Comparison of ENCODE assay signal across 8 cellular contexts in genomic region chr16:4944333-4945281, GRCh38. TPM values are rescaled to one million over a fixed set of nuclear protein-coding genes. Genes with fewer than 3 reads are reported as not detected.
DNase-seq lines count a peak whose midpoint lies in the region; ATAC-seq, FAIRE-seq and TF ChIP-seq lines count a peak whose summit lies in the region.

No MANE protein-coding gene starts in this region.

- no peaks in the 10 kb centered on the region for H3K79me2 ChIP-seq in K562 (ENCODE audit: control insufficient read depth, insufficient read depth, low read length)

- no peaks in the 10 kb centered on the region for H3K9me3 ChIP-seq in K562 (replicated peaks; ENCODE audit: control insufficient read depth, insufficient read depth, low read depth, low read length)

- no peak for TF ChIP-seq POLR2A in K562 (conservative IDR thresholded peaks at IDR 0.05)

- H3K27me3 ChIP-seq in K562 (ENCODE audit: control insufficient read depth in 2 of 2, insufficient read depth in 2 of 2, low read length in 2 of 2): peaks cover 2 to 44% of the 10 kb centered on the region in 2 experiments; a peak in 3 of 5 replicates

- POLR2A ChIA-PET in K562 (lab: Yijun Ruan, JAX): interaction anchor here (0.6 kb wide), 1 partner anchor 158 kb away, joined by 3 read pairs; no protein-coding TSS in a partner anchor

- intact Hi-C loops in K562 (cut with micrococcal nuclease): no loop called here

- WGBS in K562 (ENCODE audit: insufficient coverage, low coverage, missing lambda C conversion rate): 17% methylated on average over 20 of the region's 20 CpGs

- H3K9me1 ChIP-seq in K562 (ENCODE audit: control insufficient read depth, insufficient read depth, low read length): no peaks in the 10 kb centered on the region

- H3K9ac ChIP-seq in K562 (ENCODE audit: insufficient read depth in 1 of 2, low read depth in 2 of 2, low read length in 2 of 2): no peak overlapping the region

- H3K36me3 ChIP-seq in K562 (ENCODE audit: control insufficient read depth, insufficient read depth, low read length): no peaks in the 10 kb centered on the region

- no peak for TF ChIP-seq EP300 in K562 (IDR thresholded peaks at IDR 0.05; ENCODE audit: low read length)

- H3K27ac Mint-ChIP-seq in stimulated activated naive CD8-positive, alpha-beta T cell treated with anti-CD3 and anti-CD28 coated beads, Interleukin-15, amount 100 ng/mL, for 72 hours: no peak overlapping the region
- no peak overlapping the region for H3K27ac Mint-ChIP-seq in immature natural killer cell

- no peak overlapping the region for H3K4me2 ChIP-seq in K562 (ENCODE audit: insufficient read depth, low read length)

- no peaks in the 10 kb centered on the region for H3K36me3 Mint-ChIP-seq in immature natural killer cell

- CTCF ChIA-PET in K562 (lab: Yijun Ruan, JAX; ENCODE audit: low intra/inter-chr PET ratio): no interaction called here

- ATAC-seq in K562 (peak; percentile 33), HG03571 (IDR thresholded peaks at IDR 0.05; ENCODE audit: unreplicated experiment) (no peak), HG03469 (IDR thresholded peaks at IDR 0.05; ENCODE audit: unreplicated experiment) (no peak)
- ATAC-seq in stimulated activated naive CD8-positive, alpha-beta T cell treated with anti-CD3 and anti-CD28 coated beads, Interleukin-15, amount 100 ng/mL, for 72 hours: peak; percentile 37

- TF ChIP-seq CTCF in K562 (IDR thresholded peaks at IDR 0.05 in 2 of 3, conservative IDR thresholded peaks at IDR 0.05 in 1 of 3; ENCODE audit: insufficient read depth in 2 of 3, low read depth in 1 of 3, low read length in 3 of 3): no peak

- peaks cover 10% of the 10 kb centered on the region for H3K4me1 Mint-ChIP-seq in stimulated activated naive CD8-positive, alpha-beta T cell treated with anti-CD3 and anti-CD28 coated beads, Interleukin-15, amount 100 ng/mL, for 72 hours
- no peaks in the 10 kb centered on the region for H3K4me1 Mint-ChIP-seq in immature natural killer cell

- no peak for TF ChIP-seq RAD21 in K562 (CRISPR knock-in tag; conservative IDR thresholded peaks at IDR 0.05 in 1 of 2, IDR thresholded peaks at IDR 0.05 in 1 of 2)

- H4K20me1 ChIP-seq in K562 (replicated peaks; ENCODE audit: control insufficient read depth, insufficient read depth, low read length): 0 out of 2 replicates have a peak, but pooled peaks cover 3% of the 10 kb centered on the region

- no TSS peak for BruUV-seq in K562 (replicated peaks; lab: Mats Ljungman, UMichigan)

- H2AFZ ChIP-seq in K562 (ENCODE audit: low read depth, low read length): no peak overlapping the region

- H3K4me3 Mint-ChIP-seq in stimulated activated naive CD8-positive, alpha-beta T cell treated with anti-CD3 and anti-CD28 coated beads, Interleukin-15, amount 100 ng/mL, for 72 hours: no peak overlapping the region
- H3K4me3 Mint-ChIP-seq in immature natural killer cell: no peak overlapping the region

- in situ Hi-C loops in K562 (cut with MboI): no loop called here

- H3K27ac ChIP-seq in K562 (ENCODE audit: extremely low read depth, low read depth, low read length): no peak overlapping the region

- FAIRE-seq in K562 (lab: Jason Lieb, UNC): no peak
- FAIRE-seq in islet of Langerhans (lab: Jason Lieb, UNC): peak; percentile 83

- no peak overlapping the region for H3K4me3 ChIP-seq in K562

- H3K4me1 ChIP-seq in K562 (replicated peaks in 1 of 2; ENCODE audit: control insufficient read depth in 2 of 2, insufficient read depth in 2 of 2, low read length in 2 of 2): peaks cover 4 to 33% of the 10 kb centered on the region in 2 experiments; a peak in 3 of 5 replicates

- DNase-seq in GM04504 (ENCODE audit: low read depth) (peak; percentile 89), NCI-H2107 (lab: John Stamatoyannopoulos, UW) (peak; percentile 60), K562 (ENCODE audit: extremely low read depth in 1 of 4, low spot score in 3 of 4) (peak; percentile 54 to 60 (median 59)), immature natural killer cell (no peak)
- DNase-seq in stimulated activated naive CD8-positive, alpha-beta T cell treated with anti-CD3 and anti-CD28 coated beads, Interleukin-15, amount 100 ng/mL, for 72 hours: no peak

- H3K9me3 Mint-ChIP-seq in stimulated activated naive CD8-positive, alpha-beta T cell treated with anti-CD3 and anti-CD28 coated beads, Interleukin-15, amount 100 ng/mL, for 72 hours: no peaks in the 10 kb centered on the region
- peaks cover 0 to 2% (median 0%) of the 10 kb centered on the region in 6 donors for H3K9me3 Mint-ChIP-seq in immature natural killer cell

- H3K27me3 Mint-ChIP-seq in stimulated activated naive CD8-positive, alpha-beta T cell treated with anti-CD3 and anti-CD28 coated beads, Interleukin-15, amount 100 ng/mL, for 72 hours: peaks cover 47% of the 10 kb centered on the region
- peaks cover 0 to 12% (median 11%) of the 10 kb centered on the region in 3 donors for H3K27me3 Mint-ChIP-seq in immature natural killer cell (ENCODE audit: low read depth in 3 of 3)

TF ChIP-seq in K562, 482 proteins besides CTCF, POLR2A, EP300 and RAD21 (continues in another document):
- TF ChIP-seq JUND (IDR thresholded peaks at IDR 0.05; ENCODE audit: borderline replicate concordance, low read depth, low read length) (peak; percentile 73; the same call in 1 of the 2 replicates), JUND (tag; IDR thresholded peaks at IDR 0.05; ENCODE audit: borderline replicate concordance, low read depth, low read length) (no peak), BCOR (IDR thresholded peaks at IDR 0.05) (no peak), ARID1B (IDR thresholded peaks at IDR 0.05) (peak; percentile 46; the same call in 1 of the 2 replicates), ATF3 (IDR thresholded peaks at IDR 0.05) (peak; percentile 88), ATF3 (CRISPR knock-in tag; conservative IDR thresholded peaks at IDR 0.05) (no peak), SMARCA4 (IDR thresholded peaks at IDR 0.05) (peak; percentile 53), NFIC (IDR thresholded peaks at IDR 0.05) (peak; percentile 80)

RNA-seq across cellular contexts. Expression of gene PPL, which starts 7.7 kb away (rescaled TPM):
- total RNA-seq in K562 (2011; cell fraction: chromatin; rRNA removed; ENCODE audit: low replicate concordance): 0.07 and 0.19 TPM in 2 replicates
- 0.17 and 0.53 TPM in 2 replicates for total RNA-seq in K562 (2011; cell fraction: nucleolus; rRNA removed)
- 0.44 TPM in 1 of 2 replicates, not detected in the other for total RNA-seq in K562 (2011; cell fraction: nucleoplasm; rRNA removed)
- total RNA-seq in K562 (2014; rRNA removed): 0.09 and 0.16 TPM in 2 replicates
- total RNA-seq in K562 (2014; rRNA removed; fragmentation: Illumina TruSeq; extraction: Trizol): 0.03 TPM in 1 of 2 replicates, not detected in the other
- 0.04 TPM in 1 of 2 replicates, not detected in the other for total RNA-seq in K562 (2015; rRNA removed; fragmentation: Illumina TruSeq; extraction: Trizol)
- 0.07 and 0.13 TPM in 2 replicates for total RNA-seq in K562 (2021)
- polyA plus RNA-seq in K562 (2011; rRNA removed): 0.05 and 0.07 TPM in 2 replicates
- polyA plus RNA-seq in K562 (2011; cell fraction: cytosol; rRNA removed): 0.04 TPM in 2 replicates
- polyA plus RNA-seq in K562 (2011; cell fraction: nucleus; rRNA removed): 0.11 and 0.33 TPM in 2 replicates
- polyA plus RNA-seq in K562 (2012): 0.13 and 0.22 TPM in 2 replicates
- 0.03 and 0.10 TPM in 2 replicates for polyA plus RNA-seq in K562 (2014; fragmentation: Illumina TruSeq; extraction: Trizol)
- under 1 TPM in 1 of 2 experiments, not detected in 1; 0.15 TPM for polyA plus RNA-seq in K562 (2014; fragmentation: Nextera tagmentation; extraction: Ambion mirVana)
- polyA plus RNA-seq in K562 (2014; rRNA removed): 0.01 and 0.03 TPM in 2 replicates
- 0.11 and 0.39 TPM in 2 replicates for polyA minus RNA-seq in K562 (2011; rRNA and poly(A)+ RNA removed)
- 0.19 and 0.27 TPM in 2 replicates for polyA minus RNA-seq in K562 (2011; cell fraction: cytosol; rRNA and poly(A)+ RNA removed)
- 0.11 and 0.13 TPM in 2 replicates for polyA minus RNA-seq in K562 (2011; cell fraction: nucleus; rRNA and poly(A)+ RNA removed)
- polyA plus RNA-seq in immature natural killer cell: under 1 TPM in 2 of 3 donors, not detected in 1; 0.03 to 0.43 TPM

RNA-seq across cellular contexts. Expression of gene SEC14L5, which starts 13.5 kb away (rescaled TPM):
- total RNA-seq in K562 (2011; cell fraction: chromatin; rRNA removed; ENCODE audit: low replicate concordance): 0.44 TPM in 1 of 2 replicates, not detected in the other
- total RNA-seq in K562 (2011; cell fraction: nucleolus; rRNA removed): not detected in 2 replicates
- 0.22 TPM in 1 of 2 replicates, not detected in the other for total RNA-seq in K562 (2011; cell fraction: nucleoplasm; rRNA removed)
- not detected in 2 replicates for total RNA-seq in K562 (2014; rRNA removed)
- not detected in 2 replicates for total RNA-seq in K562 (2014; rRNA removed; fragmentation: Illumina TruSeq; extraction: Trizol)
- not detected in 2 replicates for total RNA-seq in K562 (2015; rRNA removed; fragmentation: Illumina TruSeq; extraction: Trizol)
- 0.22 TPM in 1 of 2 replicates, not detected in the other for total RNA-seq in K562 (2021)
- not detected in 2 replicates for polyA plus RNA-seq in K562 (2011; rRNA removed)
- 0.01 and 0.15 TPM in 2 replicates for polyA plus RNA-seq in K562 (2011; cell fraction: cytosol; rRNA removed)
- polyA plus RNA-seq in K562 (2011; cell fraction: nucleus; rRNA removed): 0.01 TPM in 2 replicates
- polyA plus RNA-seq in K562 (2012): not detected in 2 replicates
- not detected in 2 replicates for polyA plus RNA-seq in K562 (2014; fragmentation: Illumina TruSeq; extraction: Trizol)
- polyA plus RNA-seq in K562 (2014; fragmentation: Nextera tagmentation; extraction: Ambion mirVana): not detected
- 0.11 TPM in 1 of 2 replicates, not detected in the other for polyA plus RNA-seq in K562 (2014; rRNA removed)
- not detected in 2 replicates for polyA minus RNA-seq in K562 (2011; rRNA and poly(A)+ RNA removed)
- not detected in 2 replicates for polyA minus RNA-seq in K562 (2011; cell fraction: cytosol; rRNA and poly(A)+ RNA removed)
- not detected in 2 replicates for polyA minus RNA-seq in K562 (2011; cell fraction: nucleus; rRNA and poly(A)+ RNA removed)
- polyA plus RNA-seq in immature natural killer cell: not detected

Comparison
In these comparisons a context has a peak if more than half of its experiments do, and no peak if none do; other contexts are left out.
1. DNase-seq: peak in GM04504 (single experiment), NCI-H2107 (single experiment) and K562 (4 of 4); none in stimulated activated naive CD8-positive, alpha-beta T cell treated with anti-CD3 and anti-CD28 coated beads, Interleukin-15, amount 100 ng/mL, for 72 hours (0 of 2) and immature natural killer cell (0 of 3).
2. ATAC-seq: peak in K562 (single experiment) and stimulated activated naive CD8-positive, alpha-beta T cell treated with anti-CD3 and anti-CD28 coated beads, Interleukin-15, amount 100 ng/mL, for 72 hours (single experiment); none in HG03571 (single experiment) and HG03469 (single experiment).